ENCODE assay signal across 1 cellular context in genomic region chr3:176513604-176514003, GRCh38.
TF ChIP-seq lines count a peak whose summit lies in the region.

No MANE protein-coding gene starts in this region.

TF ChIP-seq in GM23338, 12 proteins besides CTCF, POLR2A, EP300 and RAD21 (continued from another document):
- TF ChIP-seq ZNF462 (CRISPR knock-in tag; IDR thresholded peaks at IDR 0.05) (no peak), ZNF331 (CRISPR knock-in tag; IDR thresholded peaks at IDR 0.05; ENCODE audit: low read depth) (no peak), REST (IDR thresholded peaks at IDR 0.05; ENCODE audit: unreplicated experiment) (no peak), ZNF114 (CRISPR knock-in tag; IDR thresholded peaks at IDR 0.05) (no peak), ETS1 (IDR thresholded peaks at IDR 0.05) (no peak), CREB1 (CRISPR knock-in tag; IDR thresholded peaks at IDR 0.05; ENCODE audit: low read depth) (no peak), EZH2 (IDR thresholded peaks at IDR 0.05; ENCODE audit: low read depth, unreplicated experiment) (no peak), POLR2AphosphoS5 (IDR thresholded peaks at IDR 0.05; ENCODE audit: low read depth) (no peak)
